8 cellular contexts compared by ENCODE assay signal in the genomic region with DNA sequence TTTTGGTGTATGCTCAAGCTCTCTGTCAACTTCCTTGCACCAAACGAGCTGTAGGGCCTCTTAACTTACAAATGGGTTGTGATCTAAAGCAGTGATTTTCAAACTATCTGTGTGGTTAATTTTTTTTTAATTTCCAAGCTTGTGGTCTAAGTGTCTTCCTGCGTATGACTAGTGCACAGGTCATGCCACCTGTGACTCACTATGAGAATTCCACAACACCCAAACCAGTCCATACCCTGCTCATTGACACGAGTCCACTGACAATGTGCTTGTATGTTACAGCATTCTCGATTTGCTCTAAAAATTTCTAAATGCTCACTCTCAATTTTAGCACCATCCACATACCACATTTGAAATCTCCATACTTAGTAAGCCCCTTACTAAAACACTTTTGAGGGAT. TPM values are rescaled to one million over a fixed set of nuclear protein-coding genes. Genes with fewer than 3 reads are reported as not detected.
DNase-seq lines count a peak whose midpoint lies in the region; ATAC-seq and TF ChIP-seq lines count a peak whose summit lies in the region.
"Not testable (repeated sequence)": the region's sequence is repeated elsewhere in the genome, so short reads cannot be mapped to it uniquely, and the experiment has no call there.

No MANE protein-coding gene starts in this region.

- not testable (repeated sequence) for H3K4me2 ChIP-seq in SK-N-SH

- H3K4me3 Mint-ChIP-seq in CD8-positive, alpha-beta T cell; activated CD8-positive, alpha-beta T cell treated with anti-CD3 and anti-CD28 coated beads for 36 hours; activated naive CD4-positive, alpha-beta T cell treated with anti-CD3 and anti-CD28 coated beads, Interleukin-2, amount 50 U/mL, for 24 hours; natural killer cell: not testable (repeated sequence)

- not testable (repeated sequence) for H3K36me3 Mint-ChIP-seq in CD8-positive, alpha-beta T cell; activated CD8-positive, alpha-beta T cell treated with anti-CD3 and anti-CD28 coated beads for 36 hours (ENCODE audit: low read depth); activated naive CD4-positive, alpha-beta T cell treated with anti-CD3 and anti-CD28 coated beads, Interleukin-2, amount 50 U/mL, for 24 hours; natural killer cell

- H3K36me3 ChIP-seq in CD8-positive, alpha-beta T cell (ENCODE audit: insufficient read depth, low read length); SK-N-SH (replicated peaks in 1 of 2; ENCODE audit: control insufficient read depth in 1 of 2, insufficient read depth in 2 of 2, low read length in 1 of 2): not testable (repeated sequence)

- TF ChIP-seq CTCF in CD8-positive, alpha-beta T cell (IDR thresholded peaks at IDR 0.05); SK-N-SH (IDR thresholded peaks at IDR 0.05); activated CD8-positive, alpha-beta T cell treated with anti-CD3 and anti-CD28 coated beads for 36 hours (IDR thresholded peaks at IDR 0.05); natural killer cell (IDR thresholded peaks at IDR 0.05): not testable (repeated sequence)

- ATAC-seq in CD8-positive, alpha-beta T cell, result peak; percentile 97
- ATAC-seq in activated CD8-positive, alpha-beta T cell treated with anti-CD3 and anti-CD28 coated beads for 36 hours, result peak; percentile 99
- ATAC-seq in natural killer cell, result peak in 2 of 3 donors; percentile 66 to 76

- H3K4me1 Mint-ChIP-seq in CD8-positive, alpha-beta T cell (ENCODE audit: low read depth); activated CD8-positive, alpha-beta T cell treated with anti-CD3 and anti-CD28 coated beads for 36 hours (ENCODE audit: low read depth); activated naive CD4-positive, alpha-beta T cell treated with anti-CD3 and anti-CD28 coated beads, Interleukin-2, amount 50 U/mL, for 24 hours; natural killer cell: not testable (repeated sequence)

- H3K9me3 ChIP-seq in CD8-positive, alpha-beta T cell (ENCODE audit: low read length); SK-N-SH: not testable (repeated sequence)

- POLR2A ChIA-PET in CD8-positive, alpha-beta T cell (lab: Charles Lee); SK-N-SH (lab: Yijun Ruan, JAX); activated CD8-positive, alpha-beta T cell treated with anti-CD3 and anti-CD28 coated beads for 36 hours (lab: Charles Lee): not testable (repeated sequence)

- H3F3A ChIP-seq in SK-N-SH (replicated peaks; ENCODE audit: insufficient read depth), result not testable (repeated sequence)

- DNase-seq in CD8-positive, alpha-beta T cell, result peak in 6 of 7 experiments; percentile 5 to 48 (median 21)
- peak; percentile 49 for DNase-seq in HK-2 (ENCODE audit: unreplicated experiment)
- DNase-seq in SK-N-SH, natural killer cell: not testable (repeated sequence)
- DNase-seq in activated CD8-positive, alpha-beta T cell treated with anti-CD3 and anti-CD28 coated beads for 36 hours, result peak; percentile 59
- peak; percentile 1 for DNase-seq in fibroblast of gingiva (ENCODE audit: low read depth)
- DNase-seq in stimulated activated CD8-positive, alpha-beta memory T cell treated with anti-CD3 and anti-CD28 coated beads, Interleukin-4, amount 100 ng/mL, for 1 hour (ENCODE audit: low read depth in 2 of 2, low spot score in 1 of 2), result peak; percentile 1 to 16

- H3K4me1 ChIP-seq in CD8-positive, alpha-beta T cell (ENCODE audit: insufficient read depth, low read length); SK-N-SH (ENCODE audit: control insufficient read depth in 1 of 2, insufficient read depth in 2 of 2, low read depth in 1 of 2, low read length in 1 of 2): not testable (repeated sequence)

- WGBS in SK-N-SH (ENCODE audit: low lambda C conversion rate), result 21% methylated on average over 3 of the region's 4 CpGs

- not testable (repeated sequence) for H2AFZ ChIP-seq in SK-N-SH (ENCODE audit: low read depth)

- not testable (repeated sequence) for H3K79me2 ChIP-seq in SK-N-SH (ENCODE audit: insufficient read depth)

- CTCF ChIA-PET in CD8-positive, alpha-beta T cell (lab: Charles Lee); SK-N-SH (lab: Yijun Ruan, JAX); activated CD8-positive, alpha-beta T cell treated with anti-CD3 and anti-CD28 coated beads for 36 hours (lab: Charles Lee): not testable (repeated sequence)

- TF ChIP-seq RAD21 in SK-N-SH (IDR thresholded peaks at IDR 0.05; ENCODE audit: low read length), result not testable (repeated sequence)

- H3K9me2 ChIP-seq in SK-N-SH, result not testable (repeated sequence)

- intact Hi-C loops in CD8-positive, alpha-beta T cell (cut with DNase I, micrococcal nuclease); activated CD8-positive, alpha-beta T cell treated with anti-CD3 and anti-CD28 coated beads for 36 hours (cut with micrococcal nuclease); natural killer cell (cut with micrococcal nuclease): not testable (repeated sequence)

- H4K20me1 ChIP-seq in SK-N-SH (ENCODE audit: insufficient read depth), result not testable (repeated sequence)

- not testable (repeated sequence) for H3K27ac ChIP-seq in CD8-positive, alpha-beta T cell (ENCODE audit: low read depth, low read length)
- H3K27ac ChIP-seq in SK-N-SH (ENCODE audit: low read depth in 2 of 2, low read length in 1 of 2), result 0 out of 4 replicates have a peak overlapping the region, but pooled peaks of 1 of the 2 experiments have one; percentile 28

- not testable (repeated sequence) for H3K4me3 ChIP-seq in CD8-positive, alpha-beta T cell (ENCODE audit: low read depth, low read length); SK-N-SH (ENCODE audit: low read depth in 2 of 2, low read length in 1 of 2)

- TF ChIP-seq EP300 in SK-N-SH (IDR thresholded peaks at IDR 0.05; ENCODE audit: borderline replicate concordance in 1 of 2, low read depth in 1 of 2, low read length in 1 of 2), result not testable (repeated sequence)

- not testable (repeated sequence) for H3K9me3 Mint-ChIP-seq in CD8-positive, alpha-beta T cell; activated CD8-positive, alpha-beta T cell treated with anti-CD3 and anti-CD28 coated beads for 36 hours; activated naive CD4-positive, alpha-beta T cell treated with anti-CD3 and anti-CD28 coated beads, Interleukin-2, amount 50 U/mL, for 24 hours; natural killer cell

- not testable (repeated sequence) for H3K27me3 ChIP-seq in CD8-positive, alpha-beta T cell (ENCODE audit: insufficient read depth, low read length); SK-N-SH (ENCODE audit: insufficient read depth)

- not testable (repeated sequence) for H3K9ac ChIP-seq in SK-N-SH

- H3K27me3 Mint-ChIP-seq in CD8-positive, alpha-beta T cell (ENCODE audit: low read depth); activated CD8-positive, alpha-beta T cell treated with anti-CD3 and anti-CD28 coated beads for 36 hours; activated naive CD4-positive, alpha-beta T cell treated with anti-CD3 and anti-CD28 coated beads, Interleukin-2, amount 50 U/mL, for 24 hours; natural killer cell (ENCODE audit: low read depth in 2 of 2): not testable (repeated sequence)

- H3K27ac Mint-ChIP-seq in CD8-positive, alpha-beta T cell, result peak overlapping the region; percentile 50
- H3K27ac Mint-ChIP-seq in activated CD8-positive, alpha-beta T cell treated with anti-CD3 and anti-CD28 coated beads for 36 hours, result peak overlapping the region; percentile 8
- peak overlapping the region; percentile 31 for H3K27ac Mint-ChIP-seq in activated naive CD4-positive, alpha-beta T cell treated with anti-CD3 and anti-CD28 coated beads, Interleukin-2, amount 50 U/mL, for 24 hours
- not testable (repeated sequence) for H3K27ac Mint-ChIP-seq in natural killer cell

TF ChIP-seq in SK-N-SH, 30 proteins besides CTCF, POLR2A, EP300 and RAD21:
- peak; percentile 41; the same call in 1 of the 2 replicates for TF ChIP-seq JUND (IDR thresholded peaks at IDR 0.05)
- TF ChIP-seq RXRA (IDR thresholded peaks at IDR 0.05; ENCODE audit: borderline replicate concordance, low read depth), result peak; percentile 43; the same call in 1 of the 2 replicates
- peak; percentile 64; the same call in 1 of the 2 replicates for TF ChIP-seq FOSL2 (IDR thresholded peaks at IDR 0.05; ENCODE audit: borderline replicate concordance, low read depth)
- TF ChIP-seq TCF12 (IDR thresholded peaks at IDR 0.05), result peak; percentile 31; the same call in 1 of the 2 replicates

RNA-seq across cellular contexts. Expression of gene NOTCH2, which starts 18.5 kb away (rescaled TPM):
- 10 to 100 TPM; 25.5 to 28.8 TPM for total RNA-seq in CD8-positive, alpha-beta T cell
- polyA plus RNA-seq in SK-N-SH (2012; rRNA removed), result 23.0 and 23.3 TPM in 2 replicates
- polyA plus RNA-seq in SK-N-SH (2012; cell fraction: cytosol; rRNA removed), result 21.7 and 25.6 TPM in 2 replicates
- 34.8 and 48.1 TPM in 2 replicates for polyA plus RNA-seq in SK-N-SH (2012; cell fraction: nucleus; rRNA removed)
- 10 to 100 TPM; 37.6 to 41.3 TPM for total RNA-seq in activated CD8-positive, alpha-beta T cell treated with anti-CD3 and anti-CD28 coated beads for 36 hours
- total RNA-seq in natural killer cell, result 100 to 1,000 TPM in 1 of 3 donors, 10 to 100 TPM in 2; 74.7 to 136 (median 97.4) TPM
